Comparison of ENCODE assay signal across 33 cellular contexts in genomic region chr4:100357542-100357941, GRCh38.
"Had no signal": no experiment of that assay in that cellular context is flagged by ENCODE, and none has a peak within 500 bp of the region (broad histone marks: within the 10 kb centered on the region; RNA-seq: fewer than 3 reads in every experiment).

No MANE protein-coding gene starts in this region.

- H2AFZ ChIP-seq: PC-9 had no signal

- H3K27me3 ChIP-seq: cardiac muscle cell had no signal

- H3K27ac ChIP-seq: cardiac muscle cell, PC-9, RWPE1, WERI-Rb-1 had no signal

- ATAC-seq: activated CD8-positive, alpha-beta memory T cell treated with anti-CD3 and anti-CD28 coated beads, Interleukin-2, amount 10 ng/mL, durations not matched to agents 7 days and 5 days; Right ventricle myocardium inferior had no signal

- DNase-seq: activated CD4-positive, alpha-beta memory T cell treated with anti-CD3 and anti-CD28 coated beads, Interleukin-2, amount 10 ng/mL, durations not matched to agents 7 days and 5 days; activated CD4-positive, alpha-beta T cell treated with anti-CD3 and anti-CD28 coated beads for 1 hour; activated CD4-positive, alpha-beta T cell treated with anti-CD3 and anti-CD28 coated beads for 48 hours; activated CD4-positive, CD25-positive, alpha-beta regulatory T cell; activated CD8-positive, alpha-beta memory T cell treated with anti-CD3 and anti-CD28 coated beads for 24 hours; activated CD8-positive, alpha-beta memory T cell treated with anti-CD3 and anti-CD28 coated beads, Interleukin-2, amount 10 ng/mL, durations not matched to agents 7 days and 5 days; activated CD8-positive, alpha-beta memory T cell treated with anti-CD3 and anti-CD28 coated beads, Interleukin-2, amount 50 U/mL, for 48 hours; activated effector memory CD4-positive, alpha-beta T cell treated with Interleukin-2 at 50 U/mL for 16 hours; activated naive CD4-positive, alpha-beta T cell; activated naive CD4-positive, alpha-beta T cell treated with anti-CD3 and anti-CD28 coated beads, Interleukin-2, amount 50 U/mL, for 16 hours; activated naive CD8-positive, alpha-beta T cell treated with anti-CD3 and anti-CD28 coated beads for 36 hours; activated T-cell treated with anti-CD3 and anti-CD28 coated beads, Interleukin-2, amount 50 U/mL, for 48 hours; amniotic stem cell; aorta; Kasumi-1; KG1; MM.1S; MV-4-11; NCI-H1092 treated with DMSO at 0.1 percent for 48 hours; NCI-H1417; NCI-H146; NCI-H187 treated with DMSO at 0.1 percent for 48 hours; NCI-H2081; NCI-H226; NCI-H446 treated with DMSO at 0.1 percent for 48 hours; NCI-H524; NK-92 treated with Interleukin-12 subunit alpha and Interleukin-12 subunit beta, amount 100 ng/mL, for 24 hours; PC-9; T1000; WERI-Rb-1 had no signal

- H3K4me3 ChIP-seq: cardiac muscle cell, PC-9 had no signal

- H3K36me3 ChIP-seq: cardiac muscle cell, WERI-Rb-1 had no signal

- H3K4me2 ChIP-seq: PC-9 had no signal
